8 cellular contexts compared by ENCODE assay signal in the genomic region with DNA sequence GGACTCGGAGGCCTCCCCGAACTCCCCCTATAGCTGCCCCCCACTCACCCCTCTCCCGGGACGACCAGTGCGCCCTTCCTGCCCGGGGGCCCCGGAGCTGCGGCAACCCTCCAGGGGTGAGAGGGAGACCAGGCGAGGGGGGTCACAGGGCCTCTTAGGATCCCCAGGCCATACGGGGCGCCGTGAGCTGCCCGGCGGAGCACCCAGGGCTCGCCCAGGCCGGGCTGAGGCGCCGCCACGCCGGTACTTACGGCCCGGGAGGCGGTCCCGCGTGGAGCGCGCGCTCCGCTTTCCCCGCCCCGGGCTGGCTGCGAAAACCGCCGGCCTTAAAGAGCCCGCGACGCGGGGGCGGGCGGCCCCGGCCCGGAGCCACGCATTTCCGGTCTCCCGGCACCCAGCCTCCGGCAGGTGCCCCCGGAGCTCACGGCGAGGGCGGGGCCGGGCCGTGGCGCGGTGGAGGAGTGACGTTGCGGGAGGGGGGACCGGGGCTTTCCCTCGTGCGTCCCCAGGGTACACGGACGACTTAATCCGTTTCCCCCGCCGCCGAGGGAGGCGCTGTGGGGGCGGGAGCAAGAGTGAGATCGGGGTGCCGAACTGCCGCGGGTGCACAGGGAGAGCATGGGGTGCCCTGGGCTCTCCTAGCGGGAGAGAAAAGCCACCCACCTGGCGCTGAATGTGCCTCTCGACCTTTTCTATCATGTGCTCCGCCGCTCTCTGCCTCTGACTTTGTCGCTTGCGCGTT. TPM values are rescaled to one million over a fixed set of nuclear protein-coding genes. Genes with fewer than 3 reads are reported as not detected.
DNase-seq lines count a peak whose midpoint lies in the region; ATAC-seq lines count a peak whose summit lies in the region.

A gene (minus strand): TSS at position 381 of the 742 bp plus-strand sequence. CDS start 1,019 bp downstream, outside the sequence.

- H3K27ac ChIP-seq in epithelial cell of prostate = peak within 1 kb of the TSS; percentile 81

- ATAC-seq in GM21528 (IDR thresholded peaks at IDR 0.05; ENCODE audit: low FRiP score, unreplicated experiment) = peak; percentile 62

- peak; percentile 83 for DNase-seq in DMS153 (lab: John Stamatoyannopoulos, UW)
- peak; percentile 92 for DNase-seq in HuH-7.5 (ENCODE audit: low spot score)
- DNase-seq in OCI-M1 (lab: John Stamatoyannopoulos, UW) = peak; percentile 94
- DNase-seq in activated T-cell treated with anti-CD3 and anti-CD28 coated beads for 24 hours (ENCODE audit: low read depth) = peak; percentile 94
- DNase-seq in epithelial cell of prostate (ENCODE audit: low read depth, low spot score) = no peak
- DNase-seq in mucosa of gallbladder (ENCODE audit: low spot score) = peak; percentile 91
- peak; percentile 93 for DNase-seq in stimulated activated CD8-positive, alpha-beta memory T cell treated with anti-CD3 and anti-CD28 coated beads, Interleukin-4, amount 100 ng/mL, for 48 hours

RNA-seq across cellular contexts. Expression of the gene that starts here (rescaled TPM):
- total RNA-seq in mucosa of gallbladder = 12.4 TPM
